Comparison of ENCODE assay signal across 1 cellular context in genomic region chr7:115634633-115635032, GRCh38.
A peak's percentile ranks its signal among the peaks of the same experiment; 100 is the strongest.
TF ChIP-seq lines count a peak whose summit lies in the region.

No MANE protein-coding gene starts in this region.

TF ChIP-seq in HEK293, 187 proteins besides CTCF, POLR2A, EP300 and RAD21 (continued from another document and continues in another):
- TF ChIP-seq, protein P1, sequence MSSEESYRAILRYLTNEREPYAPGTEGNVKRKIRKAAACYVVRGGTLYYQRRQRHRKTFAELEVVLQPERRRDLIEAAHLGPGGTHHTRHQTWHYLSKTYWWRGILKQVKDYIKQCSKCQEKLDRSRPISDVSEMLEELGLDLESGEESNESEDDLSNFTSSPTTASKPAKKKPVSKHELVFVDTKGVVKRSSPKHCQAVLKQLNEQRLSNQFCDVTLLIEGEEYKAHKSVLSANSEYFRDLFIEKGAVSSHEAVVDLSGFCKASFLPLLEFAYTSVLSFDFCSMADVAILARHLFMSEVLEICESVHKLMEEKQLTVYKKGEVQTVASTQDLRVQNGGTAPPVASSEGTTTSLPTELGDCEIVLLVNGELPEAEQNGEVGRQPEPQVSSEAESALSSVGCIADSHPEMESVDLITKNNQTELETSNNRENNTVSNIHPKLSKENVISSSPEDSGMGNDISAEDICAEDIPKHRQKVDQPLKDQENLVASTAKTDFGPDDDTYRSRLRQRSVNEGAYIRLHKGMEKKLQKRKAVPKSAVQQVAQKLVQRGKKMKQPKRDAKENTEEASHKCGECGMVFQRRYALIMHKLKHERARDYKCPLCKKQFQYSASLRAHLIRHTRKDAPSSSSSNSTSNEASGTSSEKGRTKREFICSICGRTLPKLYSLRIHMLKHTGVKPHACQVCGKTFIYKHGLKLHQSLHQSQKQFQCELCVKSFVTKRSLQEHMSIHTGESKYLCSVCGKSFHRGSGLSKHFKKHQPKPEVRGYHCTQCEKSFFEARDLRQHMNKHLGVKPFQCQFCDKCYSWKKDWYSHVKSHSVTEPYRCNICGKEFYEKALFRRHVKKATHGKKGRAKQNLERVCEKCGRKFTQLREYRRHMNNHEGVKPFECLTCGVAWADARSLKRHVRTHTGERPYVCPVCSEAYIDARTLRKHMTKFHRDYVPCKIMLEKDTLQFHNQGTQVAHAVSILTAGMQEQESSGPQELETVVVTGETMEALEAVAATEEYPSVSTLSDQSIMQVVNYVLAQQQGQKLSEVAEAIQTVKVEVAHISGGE (tag by site-specific recombination; conservative IDR thresholded peaks at IDR 0.05; ENCODE audit: low read depth), result no peak
- no peak for TF ChIP-seq ZBTB8A (tag by site-specific recombination; IDR thresholded peaks at IDR 0.05)
- TF ChIP-seq ZFHX2 (tag by site-specific recombination; conservative IDR thresholded peaks at IDR 0.05), result no peak
- no peak for TF ChIP-seq ZBTB20 (tag by site-specific recombination; IDR thresholded peaks at IDR 0.05)
- TF ChIP-seq ZSCAN4 (tag by site-specific recombination; IDR thresholded peaks at IDR 0.05), result no peak
- peak; percentile 37; the same call in 1 of the 2 replicates for TF ChIP-seq KLF7 (tag by site-specific recombination; IDR thresholded peaks at IDR 0.05; ENCODE audit: borderline replicate concordance)
- TF ChIP-seq GLI4 (tag by site-specific recombination; IDR thresholded peaks at IDR 0.05), result no peak
- TF ChIP-seq ZNF223 (tag by site-specific recombination; IDR thresholded peaks at IDR 0.05), result no peak
- no peak for TF ChIP-seq ZNF548 (tag by site-specific recombination; IDR thresholded peaks at IDR 0.05)
- TF ChIP-seq IKZF3 (tag by site-specific recombination; IDR thresholded peaks at IDR 0.05), result peak; percentile 60
- no peak for TF ChIP-seq GLIS1 (tag by site-specific recombination; IDR thresholded peaks at IDR 0.05)
- TF ChIP-seq ZNF692 (tag by site-specific recombination; IDR thresholded peaks at IDR 0.05), result 0 out of 2 replicates have a peak, but pooled peaks have one; percentile 19
- TF ChIP-seq KLF1 (tag by site-specific recombination; IDR thresholded peaks at IDR 0.05), result no peak
- no peak for TF ChIP-seq ZBTB44 (tag by site-specific recombination; IDR thresholded peaks at IDR 0.05)
- no peak for TF ChIP-seq ZNF585B (tag by site-specific recombination; IDR thresholded peaks at IDR 0.05)
- TF ChIP-seq KLF8 (tag by site-specific recombination; IDR thresholded peaks at IDR 0.05), result peak; percentile 60; the same call in 1 of the 2 replicates
- no peak for TF ChIP-seq ZNF121 (tag by site-specific recombination; IDR thresholded peaks at IDR 0.05)
- TF ChIP-seq ZNF2 (tag by site-specific recombination; IDR thresholded peaks at IDR 0.05), result 0 out of 2 replicates have a peak, but pooled peaks have one; percentile 45
- TF ChIP-seq ZNF558 (tag by site-specific recombination; IDR thresholded peaks at IDR 0.05), result no peak; the same call in 1 of the 2 replicates
- TF ChIP-seq ZNF37A (tag by site-specific recombination; IDR thresholded peaks at IDR 0.05), result no peak
- TF ChIP-seq ZNF214 (tag by site-specific recombination; IDR thresholded peaks at IDR 0.05; ENCODE audit: borderline replicate concordance), result no peak
- TF ChIP-seq FEZF1 (tag by site-specific recombination; IDR thresholded peaks at IDR 0.05), result peak; percentile 27; the same call in 1 of the 2 replicates
- TF ChIP-seq, protein P2, sequence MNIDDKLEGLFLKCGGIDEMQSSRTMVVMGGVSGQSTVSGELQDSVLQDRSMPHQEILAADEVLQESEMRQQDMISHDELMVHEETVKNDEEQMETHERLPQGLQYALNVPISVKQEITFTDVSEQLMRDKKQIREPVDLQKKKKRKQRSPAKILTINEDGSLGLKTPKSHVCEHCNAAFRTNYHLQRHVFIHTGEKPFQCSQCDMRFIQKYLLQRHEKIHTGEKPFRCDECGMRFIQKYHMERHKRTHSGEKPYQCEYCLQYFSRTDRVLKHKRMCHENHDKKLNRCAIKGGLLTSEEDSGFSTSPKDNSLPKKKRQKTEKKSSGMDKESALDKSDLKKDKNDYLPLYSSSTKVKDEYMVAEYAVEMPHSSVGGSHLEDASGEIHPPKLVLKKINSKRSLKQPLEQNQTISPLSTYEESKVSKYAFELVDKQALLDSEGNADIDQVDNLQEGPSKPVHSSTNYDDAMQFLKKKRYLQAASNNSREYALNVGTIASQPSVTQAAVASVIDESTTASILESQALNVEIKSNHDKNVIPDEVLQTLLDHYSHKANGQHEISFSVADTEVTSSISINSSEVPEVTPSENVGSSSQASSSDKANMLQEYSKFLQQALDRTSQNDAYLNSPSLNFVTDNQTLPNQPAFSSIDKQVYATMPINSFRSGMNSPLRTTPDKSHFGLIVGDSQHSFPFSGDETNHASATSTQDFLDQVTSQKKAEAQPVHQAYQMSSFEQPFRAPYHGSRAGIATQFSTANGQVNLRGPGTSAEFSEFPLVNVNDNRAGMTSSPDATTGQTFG (tag by site-specific recombination; IDR thresholded peaks at IDR 0.05; ENCODE audit: borderline replicate concordance), result no peak; the same call in 1 of the 2 replicates
- no peak for TF ChIP-seq ZNF280D (tag by site-specific recombination; IDR thresholded peaks at IDR 0.05)
- no peak for TF ChIP-seq ZBTB1 (tag by site-specific recombination; IDR thresholded peaks at IDR 0.05)
- TF ChIP-seq ZNF169 (tag by site-specific recombination; IDR thresholded peaks at IDR 0.05), result no peak
- TF ChIP-seq, protein P3, sequence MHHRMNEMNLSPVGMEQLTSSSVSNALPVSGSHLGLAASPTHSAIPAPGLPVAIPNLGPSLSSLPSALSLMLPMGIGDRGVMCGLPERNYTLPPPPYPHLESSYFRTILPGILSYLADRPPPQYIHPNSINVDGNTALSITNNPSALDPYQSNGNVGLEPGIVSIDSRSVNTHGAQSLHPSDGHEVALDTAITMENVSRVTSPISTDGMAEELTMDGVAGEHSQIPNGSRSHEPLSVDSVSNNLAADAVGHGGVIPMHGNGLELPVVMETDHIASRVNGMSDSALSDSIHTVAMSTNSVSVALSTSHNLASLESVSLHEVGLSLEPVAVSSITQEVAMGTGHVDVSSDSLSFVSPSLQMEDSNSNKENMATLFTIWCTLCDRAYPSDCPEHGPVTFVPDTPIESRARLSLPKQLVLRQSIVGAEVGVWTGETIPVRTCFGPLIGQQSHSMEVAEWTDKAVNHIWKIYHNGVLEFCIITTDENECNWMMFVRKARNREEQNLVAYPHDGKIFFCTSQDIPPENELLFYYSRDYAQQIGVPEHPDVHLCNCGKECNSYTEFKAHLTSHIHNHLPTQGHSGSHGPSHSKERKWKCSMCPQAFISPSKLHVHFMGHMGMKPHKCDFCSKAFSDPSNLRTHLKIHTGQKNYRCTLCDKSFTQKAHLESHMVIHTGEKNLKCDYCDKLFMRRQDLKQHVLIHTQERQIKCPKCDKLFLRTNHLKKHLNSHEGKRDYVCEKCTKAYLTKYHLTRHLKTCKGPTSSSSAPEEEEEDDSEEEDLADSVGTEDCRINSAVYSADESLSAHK (tag by site-specific recombination; IDR thresholded peaks at IDR 0.05), result 0 out of 2 replicates have a peak, but pooled peaks have one; percentile 13
- TF ChIP-seq, protein P4, sequence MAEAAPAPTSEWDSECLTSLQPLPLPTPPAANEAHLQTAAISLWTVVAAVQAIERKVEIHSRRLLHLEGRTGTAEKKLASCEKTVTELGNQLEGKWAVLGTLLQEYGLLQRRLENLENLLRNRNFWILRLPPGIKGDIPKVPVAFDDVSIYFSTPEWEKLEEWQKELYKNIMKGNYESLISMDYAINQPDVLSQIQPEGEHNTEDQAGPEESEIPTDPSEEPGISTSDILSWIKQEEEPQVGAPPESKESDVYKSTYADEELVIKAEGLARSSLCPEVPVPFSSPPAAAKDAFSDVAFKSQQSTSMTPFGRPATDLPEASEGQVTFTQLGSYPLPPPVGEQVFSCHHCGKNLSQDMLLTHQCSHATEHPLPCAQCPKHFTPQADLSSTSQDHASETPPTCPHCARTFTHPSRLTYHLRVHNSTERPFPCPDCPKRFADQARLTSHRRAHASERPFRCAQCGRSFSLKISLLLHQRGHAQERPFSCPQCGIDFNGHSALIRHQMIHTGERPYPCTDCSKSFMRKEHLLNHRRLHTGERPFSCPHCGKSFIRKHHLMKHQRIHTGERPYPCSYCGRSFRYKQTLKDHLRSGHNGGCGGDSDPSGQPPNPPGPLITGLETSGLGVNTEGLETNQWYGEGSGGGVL (tag by site-specific recombination; IDR thresholded peaks at IDR 0.05), result no peak
- TF ChIP-seq ZBTB21 (tag by site-specific recombination; IDR thresholded peaks at IDR 0.05), result peak; percentile 18; the same call in 1 of the 2 replicates
- peak; percentile 24; the same call in 1 of the 2 replicates for TF ChIP-seq PRDM10 (tag by site-specific recombination; IDR thresholded peaks at IDR 0.05)
